8 cellular contexts compared by ENCODE assay signal in the genomic region with DNA sequence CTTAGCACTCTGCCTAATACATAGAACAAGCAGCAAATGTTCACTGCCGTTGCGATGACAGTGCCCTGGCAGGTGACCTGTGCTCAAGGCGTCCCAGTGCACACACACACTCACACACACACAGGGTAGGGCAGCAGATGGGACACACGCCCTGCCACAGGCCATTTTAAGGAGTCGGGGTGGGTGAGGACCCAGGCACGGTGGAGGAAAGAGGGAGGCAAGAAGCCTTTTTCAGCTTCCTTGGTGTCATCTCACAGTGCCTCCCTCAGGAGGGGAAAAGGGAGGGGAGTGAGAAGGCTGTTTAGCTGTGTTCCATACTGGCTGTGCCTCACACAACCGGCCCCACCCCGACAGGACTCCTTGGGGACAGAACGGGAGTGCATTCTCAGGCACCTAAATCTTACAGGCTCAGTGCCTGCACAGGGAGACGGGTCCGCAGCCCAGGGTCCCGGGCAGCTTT. TPM values are rescaled to one million over a fixed set of nuclear protein-coding genes. Genes with fewer than 3 reads are reported as not detected.
DNase-seq lines count a peak whose midpoint lies in the region; ATAC-seq and TF ChIP-seq lines count a peak whose summit lies in the region.

No MANE protein-coding gene starts in this region.

- peak overlapping the region; percentile 29 for H3K4me3 Mint-ChIP-seq in activated T-cell treated with anti-CD3 and anti-CD28 coated beads, Interleukin-2, amount 50 U/mL, for 4 hours
- no peak overlapping the region for H3K4me3 Mint-ChIP-seq in activated CD8-positive, alpha-beta T cell treated with anti-CD3 and anti-CD28 coated beads for 36 hours

- peaks cover 11% of the 10 kb centered on the region for H3K4me1 Mint-ChIP-seq in activated T-cell treated with anti-CD3 and anti-CD28 coated beads, Interleukin-2, amount 50 U/mL, for 4 hours (ENCODE audit: low read depth)
- peaks cover 8% of the 10 kb centered on the region for H3K4me1 Mint-ChIP-seq in activated CD8-positive, alpha-beta T cell treated with anti-CD3 and anti-CD28 coated beads for 36 hours (ENCODE audit: low read depth)

- H3K4me3 ChIP-seq in colonic mucosa: peak overlapping the region; percentile 61
- H3K4me3 ChIP-seq in mucosa of stomach (ENCODE audit: low read length): peak overlapping the region; percentile 23
- H3K4me3 ChIP-seq in tibial artery: peak overlapping the region; percentile 52 to 56

- H3K27ac Mint-ChIP-seq in activated CD8-positive, alpha-beta T cell treated with anti-CD3 and anti-CD28 coated beads for 36 hours: no peak overlapping the region

- DNase-seq in activated T-cell treated with anti-CD3 and anti-CD28 coated beads, Interleukin-2, amount 50 U/mL, for 4 hours: no peak
- DNase-seq in activated T-cell treated with anti-CD3 and anti-CD28 coated beads, Interleukin-2, amount 50 U/mL, for 1 hour: no peak
- DNase-seq in colonic mucosa: peak; percentile 65
- DNase-seq in tibial artery: no peak
- no peak for DNase-seq in NCI-H146 treated with DMSO at 0.1 percent for 48 hours (lab: John Stamatoyannopoulos, UW; ENCODE audit: unreplicated experiment)
- DNase-seq in activated CD8-positive, alpha-beta T cell treated with anti-CD3 and anti-CD28 coated beads for 36 hours: no peak

- TF ChIP-seq CTCF in colonic mucosa (IDR thresholded peaks at IDR 0.05): no peak
- no peak for TF ChIP-seq CTCF in tibial artery (IDR thresholded peaks at IDR 0.05)
- TF ChIP-seq CTCF in activated CD8-positive, alpha-beta T cell treated with anti-CD3 and anti-CD28 coated beads for 36 hours (IDR thresholded peaks at IDR 0.05): no peak

- H3K9ac ChIP-seq in colonic mucosa (ENCODE audit: low read depth in 2 of 2, low read length in 2 of 2): peak overlapping the region; percentile 57 to 91
- H3K9ac ChIP-seq in mucosa of stomach (ENCODE audit: low read length): peak overlapping the region; percentile 83

- CTCF ChIA-PET in activated CD8-positive, alpha-beta T cell treated with anti-CD3 and anti-CD28 coated beads for 36 hours (lab: Charles Lee): no interaction called here

- ATAC-seq in activated T-cell treated with anti-CD3 and anti-CD28 coated beads, Interleukin-2, amount 50 U/mL, for 4 hours: no peak
- no peak for ATAC-seq in HG03521 (IDR thresholded peaks at IDR 0.05; ENCODE audit: unreplicated experiment)
- ATAC-seq in activated CD8-positive, alpha-beta T cell treated with anti-CD3 and anti-CD28 coated beads for 36 hours: no peak

- no peaks in the 10 kb centered on the region for H3K36me3 ChIP-seq in colonic mucosa
- H3K36me3 ChIP-seq in mucosa of stomach (ENCODE audit: control insufficient read depth, insufficient read depth, low read length): no peaks in the 10 kb centered on the region
- no peaks in the 10 kb centered on the region for H3K36me3 ChIP-seq in tibial artery

- no peaks in the 10 kb centered on the region for H3K9me3 Mint-ChIP-seq in activated T-cell treated with anti-CD3 and anti-CD28 coated beads, Interleukin-2, amount 50 U/mL, for 4 hours
- no peaks in the 10 kb centered on the region for H3K9me3 Mint-ChIP-seq in activated CD8-positive, alpha-beta T cell treated with anti-CD3 and anti-CD28 coated beads for 36 hours

- H3K27me3 Mint-ChIP-seq in activated T-cell treated with anti-CD3 and anti-CD28 coated beads, Interleukin-2, amount 50 U/mL, for 4 hours (ENCODE audit: low read depth): peaks cover 39% of the 10 kb centered on the region
- H3K27me3 Mint-ChIP-seq in activated CD8-positive, alpha-beta T cell treated with anti-CD3 and anti-CD28 coated beads for 36 hours: peaks cover 41% of the 10 kb centered on the region

- peak overlapping the region; percentile 51 for H3K27ac ChIP-seq in colonic mucosa
- no peak overlapping the region for H3K27ac ChIP-seq in tibial artery

- no peaks in the 10 kb centered on the region for H3K36me3 Mint-ChIP-seq in activated T-cell treated with anti-CD3 and anti-CD28 coated beads, Interleukin-2, amount 50 U/mL, for 4 hours (ENCODE audit: insufficient read depth)
- H3K36me3 Mint-ChIP-seq in activated CD8-positive, alpha-beta T cell treated with anti-CD3 and anti-CD28 coated beads for 36 hours (ENCODE audit: low read depth): no peaks in the 10 kb centered on the region

- POLR2A ChIA-PET in activated CD8-positive, alpha-beta T cell treated with anti-CD3 and anti-CD28 coated beads for 36 hours (lab: Charles Lee): no interaction called here

- H3K4me1 ChIP-seq in colonic mucosa: peaks cover 9% of the 10 kb centered on the region
- peaks cover 49% of the 10 kb centered on the region for H3K4me1 ChIP-seq in mucosa of stomach (ENCODE audit: control insufficient read depth, insufficient read depth, low read length)
- H3K4me1 ChIP-seq in tibial artery: peaks cover 0 to 28% (median 20%) of the 10 kb centered on the region in 4 donors

- H3K27me3 ChIP-seq in colonic mucosa (peaks cover 4% of the 10 kb centered on the region), mucosa of stomach (ENCODE audit: control insufficient read depth, insufficient read depth, low read length) (peaks cover 16% of the 10 kb centered on the region), tibial artery (peaks cover 0 to 23% of the 10 kb centered on the region in 2 donors)

- H3K9me3 ChIP-seq in colonic mucosa: no peaks in the 10 kb centered on the region
- H3K9me3 ChIP-seq in mucosa of stomach (ENCODE audit: control insufficient read depth, low read length): no peaks in the 10 kb centered on the region
- H3K9me3 ChIP-seq in tibial artery: no peaks in the 10 kb centered on the region

- intact Hi-C loops in colonic mucosa (cut with DNase I) (no loop called here), tibial artery (cut with DNase I; ENCODE audit: low total_unique reads) (loop anchor here (10.0 kb wide), 1 partner anchor 470 kb away; no protein-coding TSS in a partner anchor)
- intact Hi-C loops in activated CD8-positive, alpha-beta T cell treated with anti-CD3 and anti-CD28 coated beads for 36 hours (cut with micrococcal nuclease): no loop called here

RNA-seq across cellular contexts. Expression of gene PITPNM3, which starts 1.5 kb away (rescaled TPM):
- under 1 TPM; 0.33 to 0.58 (median 0.56) TPM for total RNA-seq in activated T-cell treated with anti-CD3 and anti-CD28 coated beads, Interleukin-2, amount 50 U/mL, for 4 hours
- total RNA-seq in colonic mucosa: 10 to 100 TPM; 11.3 to 18.2 TPM
- total RNA-seq in activated CD8-positive, alpha-beta T cell treated with anti-CD3 and anti-CD28 coated beads for 36 hours: under 1 TPM; 0.87 to 0.92 TPM

Comparison
In these comparisons a context has a peak if more than half of its experiments do, and no peak if none do; other contexts are left out.
1. RNA of gene PITPNM3, which starts 1.5 kb away (total RNA-seq): 11.3 to 18.2 TPM in colonic mucosa; 0.87 to 0.92 TPM in activated CD8-positive, alpha-beta T cell treated with anti-CD3 and anti-CD28 coated beads for 36 hours and 0.33 to 0.58 TPM in activated T-cell treated with anti-CD3 and anti-CD28 coated beads, Interleukin-2, amount 50 U/mL, for 4 hours; every median in the first group is over 4 times any median in the second.
2. Peak in every context shown above with its lines, with median percentiles within 50 percentile points of each other: H3K4me3 ChIP-seq.